In the genomic region with DNA sequence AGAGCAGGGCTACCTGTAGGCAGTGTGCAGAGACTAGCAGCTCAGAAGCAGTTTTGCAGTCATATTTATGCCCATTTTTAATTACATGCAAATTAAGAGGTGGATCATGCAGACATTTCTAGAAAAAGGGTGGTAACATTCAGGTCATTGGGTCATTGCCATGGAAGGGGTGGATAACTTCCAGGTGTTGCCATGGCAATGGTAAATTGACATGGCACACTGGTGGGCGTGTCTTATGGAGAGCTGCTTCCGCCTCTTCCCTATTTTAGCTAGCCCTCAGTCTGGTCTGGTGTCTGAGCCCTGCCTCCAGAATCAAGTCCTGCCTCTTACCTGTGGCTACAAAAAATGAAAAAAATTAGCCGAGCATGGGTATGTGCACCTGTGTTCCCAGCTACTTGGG, we compare ENCODE assay signal across 1 cellular context.
TF ChIP-seq lines count a peak whose summit lies in the region.

No MANE protein-coding gene starts in this region.

TF ChIP-seq in GM23338, 12 proteins besides CTCF, POLR2A, EP300 and RAD21 (continued from another document):
- no peak for TF ChIP-seq POLR2AphosphoS5 (IDR thresholded peaks at IDR 0.05; ENCODE audit: low read depth)
- no peak for TF ChIP-seq ZNF331 (CRISPR knock-in tag; IDR thresholded peaks at IDR 0.05; ENCODE audit: low read depth)
- no peak for TF ChIP-seq NANOG (IDR thresholded peaks at IDR 0.05; ENCODE audit: borderline replicate concordance)
- no peak for TF ChIP-seq ZNF114 (CRISPR knock-in tag; IDR thresholded peaks at IDR 0.05)
- no peak for TF ChIP-seq CREB1 (CRISPR knock-in tag; IDR thresholded peaks at IDR 0.05; ENCODE audit: low read depth)
- TF ChIP-seq JUNB (IDR thresholded peaks at IDR 0.05; ENCODE audit: unreplicated experiment) = no peak
- TF ChIP-seq EZH2 (IDR thresholded peaks at IDR 0.05; ENCODE audit: low read depth, unreplicated experiment) = no peak
- TF ChIP-seq, protein P1, sequence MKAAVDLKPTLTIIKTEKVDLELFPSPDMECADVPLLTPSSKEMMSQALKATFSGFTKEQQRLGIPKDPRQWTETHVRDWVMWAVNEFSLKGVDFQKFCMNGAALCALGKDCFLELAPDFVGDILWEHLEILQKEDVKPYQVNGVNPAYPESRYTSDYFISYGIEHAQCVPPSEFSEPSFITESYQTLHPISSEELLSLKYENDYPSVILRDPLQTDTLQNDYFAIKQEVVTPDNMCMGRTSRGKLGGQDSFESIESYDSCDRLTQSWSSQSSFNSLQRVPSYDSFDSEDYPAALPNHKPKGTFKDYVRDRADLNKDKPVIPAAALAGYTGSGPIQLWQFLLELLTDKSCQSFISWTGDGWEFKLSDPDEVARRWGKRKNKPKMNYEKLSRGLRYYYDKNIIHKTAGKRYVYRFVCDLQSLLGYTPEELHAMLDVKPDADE (IDR thresholded peaks at IDR 0.05) = no peak
- TF ChIP-seq, protein P2, sequence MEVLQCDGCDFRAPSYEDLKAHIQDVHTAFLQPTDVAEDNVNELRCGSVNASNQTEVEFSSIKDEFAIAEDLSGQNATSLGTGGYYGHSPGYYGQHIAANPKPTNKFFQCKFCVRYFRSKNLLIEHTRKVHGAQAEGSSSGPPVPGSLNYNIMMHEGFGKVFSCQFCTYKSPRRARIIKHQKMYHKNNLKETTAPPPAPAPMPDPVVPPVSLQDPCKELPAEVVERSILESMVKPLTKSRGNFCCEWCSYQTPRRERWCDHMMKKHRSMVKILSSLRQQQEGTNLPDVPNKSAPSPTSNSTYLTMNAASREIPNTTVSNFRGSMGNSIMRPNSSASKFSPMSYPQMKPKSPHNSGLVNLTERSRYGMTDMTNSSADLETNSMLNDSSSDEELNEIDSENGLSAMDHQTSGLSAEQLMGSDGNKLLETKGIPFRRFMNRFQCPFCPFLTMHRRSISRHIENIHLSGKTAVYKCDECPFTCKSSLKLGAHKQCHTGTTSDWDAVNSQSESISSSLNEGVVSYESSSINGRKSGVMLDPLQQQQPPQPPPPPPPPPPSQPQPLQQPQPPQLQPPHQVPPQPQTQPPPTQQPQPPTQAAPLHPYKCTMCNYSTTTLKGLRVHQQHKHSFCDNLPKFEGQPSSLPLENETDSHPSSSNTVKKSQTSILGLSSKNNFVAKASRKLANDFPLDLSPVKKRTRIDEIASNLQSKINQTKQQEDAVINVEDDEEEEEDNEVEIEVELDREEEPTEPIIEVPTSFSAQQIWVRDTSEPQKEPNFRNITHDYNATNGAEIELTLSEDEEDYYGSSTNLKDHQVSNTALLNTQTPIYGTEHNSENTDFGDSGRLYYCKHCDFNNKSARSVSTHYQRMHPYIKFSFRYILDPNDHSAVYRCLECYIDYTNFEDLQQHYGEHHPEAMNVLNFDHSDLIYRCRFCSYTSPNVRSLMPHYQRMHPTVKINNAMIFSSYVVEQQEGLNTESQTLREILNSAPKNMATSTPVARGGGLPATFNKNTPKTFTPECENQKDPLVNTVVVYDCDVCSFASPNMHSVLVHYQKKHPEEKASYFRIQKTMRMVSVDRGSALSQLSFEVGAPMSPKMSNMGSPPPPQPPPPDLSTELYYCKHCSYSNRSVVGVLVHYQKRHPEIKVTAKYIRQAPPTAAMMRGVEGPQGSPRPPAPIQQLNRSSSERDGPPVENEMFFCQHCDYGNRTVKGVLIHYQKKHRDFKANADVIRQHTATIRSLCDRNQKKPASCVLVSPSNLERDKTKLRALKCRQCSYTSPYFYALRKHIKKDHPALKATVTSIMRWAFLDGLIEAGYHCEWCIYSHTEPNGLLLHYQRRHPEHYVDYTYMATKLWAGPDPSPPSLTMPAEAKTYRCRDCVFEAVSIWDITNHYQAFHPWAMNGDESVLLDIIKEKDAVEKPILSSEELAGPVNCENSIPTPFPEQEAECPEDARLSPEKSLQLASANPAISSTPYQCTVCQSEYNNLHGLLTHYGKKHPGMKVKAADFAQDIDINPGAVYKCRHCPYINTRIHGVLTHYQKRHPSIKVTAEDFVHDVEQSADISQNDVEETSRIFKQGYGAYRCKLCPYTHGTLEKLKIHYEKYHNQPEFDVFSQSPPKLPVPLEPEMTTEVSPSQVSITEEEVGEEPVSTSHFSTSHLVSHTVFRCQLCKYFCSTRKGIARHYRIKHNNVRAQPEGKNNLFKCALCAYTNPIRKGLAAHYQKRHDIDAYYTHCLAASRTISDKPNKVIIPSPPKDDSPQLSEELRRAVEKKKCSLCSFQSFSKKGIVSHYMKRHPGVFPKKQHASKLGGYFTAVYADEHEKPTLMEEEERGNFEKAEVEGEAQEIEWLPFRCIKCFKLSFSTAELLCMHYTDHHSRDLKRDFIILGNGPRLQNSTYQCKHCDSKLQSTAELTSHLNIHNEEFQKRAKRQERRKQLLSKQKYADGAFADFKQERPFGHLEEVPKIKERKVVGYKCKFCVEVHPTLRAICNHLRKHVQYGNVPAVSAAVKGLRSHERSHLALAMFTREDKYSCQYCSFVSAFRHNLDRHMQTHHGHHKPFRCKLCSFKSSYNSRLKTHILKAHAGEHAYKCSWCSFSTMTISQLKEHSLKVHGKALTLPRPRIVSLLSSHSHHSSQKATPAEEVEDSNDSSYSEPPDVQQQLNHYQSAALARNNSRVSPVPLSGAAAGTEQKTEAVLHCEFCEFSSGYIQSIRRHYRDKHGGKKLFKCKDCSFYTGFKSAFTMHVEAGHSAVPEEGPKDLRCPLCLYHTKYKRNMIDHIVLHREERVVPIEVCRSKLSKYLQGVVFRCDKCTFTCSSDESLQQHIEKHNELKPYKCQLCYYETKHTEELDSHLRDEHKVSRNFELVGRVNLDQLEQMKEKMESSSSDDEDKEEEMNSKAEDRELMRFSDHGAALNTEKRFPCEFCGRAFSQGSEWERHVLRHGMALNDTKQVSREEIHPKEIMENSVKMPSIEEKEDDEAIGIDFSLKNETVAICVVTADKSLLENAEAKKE (CRISPR knock-in tag; IDR thresholded peaks at IDR 0.05) = no peak
